Comparison of ENCODE assay signal across 1 cellular context in genomic region chr19:36489139-36489919, GRCh38.
A peak's percentile ranks its signal among the peaks of the same experiment; 100 is the strongest.
TF ChIP-seq lines count a peak whose summit lies in the region.

ZNF566 (minus strand) TSS chr19:36489561; CDS start chr19:36476557, 13,004 bp downstream.

TF ChIP-seq in HepG2, 621 proteins besides CTCF, POLR2A, EP300 and RAD21 (continued from another document and continues in another):
- TF ChIP-seq STAT6 (CRISPR knock-in tag; IDR thresholded peaks at IDR 0.05; ENCODE audit: borderline replicate concordance): no peak; the same call in 1 of the 2 replicates
- no peak for TF ChIP-seq GFI1 (CRISPR knock-in tag; IDR thresholded peaks at IDR 0.05; ENCODE audit: borderline replicate concordance)
- TF ChIP-seq ZFP91 (CRISPR knock-in tag; IDR thresholded peaks at IDR 0.05; ENCODE audit: borderline replicate concordance): no peak; the same call in 1 of the 2 replicates
- TF ChIP-seq TFE3 (CRISPR knock-in tag; IDR thresholded peaks at IDR 0.05): no peak; the same call in none of the 2 replicates
- peak; percentile 75; the same call in 1 of the 2 replicates for TF ChIP-seq SAFB2 (CRISPR knock-in tag; IDR thresholded peaks at IDR 0.05; ENCODE audit: borderline replicate concordance, low read depth)
- no peak for TF ChIP-seq PBX2 (CRISPR knock-in tag; IDR thresholded peaks at IDR 0.05)
- TF ChIP-seq ZNF550 (CRISPR knock-in tag; IDR thresholded peaks at IDR 0.05; ENCODE audit: borderline replicate concordance): peak; percentile 76; the same call in 1 of the 2 replicates
- TF ChIP-seq SRF (IDR thresholded peaks at IDR 0.05; ENCODE audit: low read depth, low read length): no peak
- peak; percentile 80 for TF ChIP-seq GATAD1 (CRISPR knock-in tag; IDR thresholded peaks at IDR 0.05)
- no peak for TF ChIP-seq ZSCAN29 (CRISPR knock-in tag; conservative IDR thresholded peaks at IDR 0.05)
- TF ChIP-seq FOXO4 (CRISPR knock-in tag; conservative IDR thresholded peaks at IDR 0.05): 0 out of 2 replicates have a peak, but pooled peaks have one; percentile 91
- no peak for TF ChIP-seq PBX3 (CRISPR knock-in tag; IDR thresholded peaks at IDR 0.05; ENCODE audit: borderline replicate concordance)
- no peak for TF ChIP-seq ZNF639 (CRISPR knock-in tag; conservative IDR thresholded peaks at IDR 0.05)
- TF ChIP-seq MATR3 (CRISPR knock-in tag; IDR thresholded peaks at IDR 0.05): no peak
- no peak for TF ChIP-seq RBM22 (optimal IDR thresholded peaks at IDR 0.05; ENCODE audit: low read length)
- no peak for TF ChIP-seq HMG20A (CRISPR knock-in tag; IDR thresholded peaks at IDR 0.05; ENCODE audit: borderline replicate concordance)
- TF ChIP-seq SMAD1 (CRISPR knock-in tag; IDR thresholded peaks at IDR 0.05; ENCODE audit: borderline replicate concordance, low read depth): no peak
- TF ChIP-seq KMT2A (CRISPR knock-in tag; IDR thresholded peaks at IDR 0.05): peak; percentile 94; the same call in 1 of the 2 replicates
- TF ChIP-seq TRIM22 (IDR thresholded peaks at IDR 0.05): no peak
- TF ChIP-seq HIVEP1 (CRISPR knock-in tag; IDR thresholded peaks at IDR 0.05): peak; percentile 65; the same call in 1 of the 2 replicates
- no peak for TF ChIP-seq ZNF773 (CRISPR knock-in tag; IDR thresholded peaks at IDR 0.05; ENCODE audit: borderline replicate concordance)
- TF ChIP-seq FLYWCH1 (CRISPR knock-in tag; IDR thresholded peaks at IDR 0.05): no peak
- TF ChIP-seq DBP (CRISPR knock-in tag; IDR thresholded peaks at IDR 0.05; ENCODE audit: not compliant biosample characterization): no peak
- TF ChIP-seq ZNF784 (CRISPR knock-in tag; IDR thresholded peaks at IDR 0.05; ENCODE audit: borderline replicate concordance): no peak; the same call in 1 of the 2 replicates
- no peak for TF ChIP-seq MBNL3 (CRISPR knock-in tag; conservative IDR thresholded peaks at IDR 0.05)
- TF ChIP-seq GRHL1 (CRISPR knock-in tag; conservative IDR thresholded peaks at IDR 0.05): no peak
- TF ChIP-seq PRMT3 (CRISPR knock-in tag; IDR thresholded peaks at IDR 0.05; ENCODE audit: borderline replicate concordance, low read depth): 0 out of 2 replicates have a peak, but pooled peaks have one; percentile 86
- TF ChIP-seq KDM6A (CRISPR knock-in tag; IDR thresholded peaks at IDR 0.05; ENCODE audit: low read depth): no peak
- peak; percentile 42; the same call in 1 of the 2 replicates for TF ChIP-seq ZNF512B (CRISPR knock-in tag; IDR thresholded peaks at IDR 0.05; ENCODE audit: borderline replicate concordance)
- no peak for TF ChIP-seq PAX8 (CRISPR knock-in tag; IDR thresholded peaks at IDR 0.05; ENCODE audit: borderline replicate concordance)
- no peak for TF ChIP-seq PRPF4 (IDR thresholded peaks at IDR 0.05; ENCODE audit: low read depth, low read length, poor library complexity, severe bottlenecking)
- no peak; the same call in 1 of the 2 replicates for TF ChIP-seq FOXO1 (CRISPR knock-in tag; IDR thresholded peaks at IDR 0.05)
- TF ChIP-seq ELF3 (CRISPR knock-in tag; IDR thresholded peaks at IDR 0.05): no peak; the same call in 1 of the 2 replicates
- peak; percentile 92 for TF ChIP-seq ZNF143 (CRISPR knock-in tag; IDR thresholded peaks at IDR 0.05)
- TF ChIP-seq MIER2 (CRISPR knock-in tag; IDR thresholded peaks at IDR 0.05): peak; percentile 35; the same call in 1 of the 2 replicates
- TF ChIP-seq LCORL (IDR thresholded peaks at IDR 0.05): no peak
- peak; percentile 56 for TF ChIP-seq LCORL (CRISPR knock-in tag; IDR thresholded peaks at IDR 0.05)
- no peak for TF ChIP-seq ZNF234 (CRISPR knock-in tag; conservative IDR thresholded peaks at IDR 0.05)
